ENCODE assay signal across 24 cellular contexts in genomic region chr3:7346364-7346763, GRCh38.
"Had no signal": no experiment of that assay in that cellular context is flagged by ENCODE, and none has a peak within 500 bp of the region (broad histone marks: within the 10 kb centered on the region; RNA-seq: fewer than 3 reads in every experiment).

No MANE protein-coding gene starts in this region.

- DNase-seq: nephron progenitor cell; nucleus accumbens; pancreas; right cardiac atrium; right lobe of liver; sigmoid colon; small intestine; stimulated activated CD4-positive, alpha-beta T cell treated with anti-CD3 and anti-CD28 coated beads, Interleukin-15, amount 100 ng/mL, for 24 hours; stimulated activated CD4-positive, alpha-beta T cell treated with anti-CD3 and anti-CD28 coated beads, Interleukin-2, amount 100 ng/mL, for 24 hours; stimulated activated CD4-positive, alpha-beta T cell treated with anti-CD3 and anti-CD28 coated beads, Interleukin-2, amount 100 ng/mL, for 48 hours; stimulated activated CD4-positive, alpha-beta T cell treated with anti-CD3 and anti-CD28 coated beads, Interleukin-4, amount 100 ng/mL, for 24 hours; stimulated activated naive B cell treated with anti-CD40 and anti-IgM and Interleukin-4, amounts not matched to agents 10 μg/mL and 1 μg/mL and 100 μg/mL, for 72 hours; stimulated activated naive CD4-positive, alpha-beta T cell treated with Interleukin-2 at 50 U/mL for 16 hours; stomach; thyroid gland; trophoblast cell; upper lobe of left lung had no signal

- H3K4me1 ChIP-seq: pancreas, prostate gland, right lobe of liver, sigmoid colon, stomach, upper lobe of left lung, vagina had no signal

- H3K27ac ChIP-seq: neutrophil, pancreas, prostate gland, right lobe of liver, sigmoid colon, stomach, thoracic aorta, thyroid gland, tibial nerve, upper lobe of left lung, vagina had no signal

- H3K27me3 ChIP-seq: neutrophil, pancreas, right lobe of liver, sigmoid colon, stomach, thyroid gland, tibial nerve, upper lobe of left lung, vagina had no signal

- H3K4me3 ChIP-seq: pancreas, prostate gland, right lobe of liver, sigmoid colon, stomach, thoracic aorta, thyroid gland, tibial nerve, upper lobe of left lung, vagina had no signal

- ATAC-seq: natural killer cell treated with Interleukin-12 subunit alpha and Interleukin-12 subunit beta and Interleukin-15 and Interleukin-18, amount 100 ng/mL, for 72 hours; pancreas; right cardiac atrium; right lobe of liver; stimulated activated effector memory CD8-positive, alpha-beta T cell treated with anti-CD3 and anti-CD28 coated beads, Interleukin-12 subunit alpha, Interleukin-12 subunit beta, amount 100 ng/mL, for 72 hours; stimulated activated naive B cell treated with anti-CD40 and anti-IgM and Interleukin-4, amounts not matched to agents 10 μg/mL and 1 μg/mL and 100 μg/mL, for 72 hours had no signal
